ENCODE assay signal across 1 cellular context in the genomic region with DNA sequence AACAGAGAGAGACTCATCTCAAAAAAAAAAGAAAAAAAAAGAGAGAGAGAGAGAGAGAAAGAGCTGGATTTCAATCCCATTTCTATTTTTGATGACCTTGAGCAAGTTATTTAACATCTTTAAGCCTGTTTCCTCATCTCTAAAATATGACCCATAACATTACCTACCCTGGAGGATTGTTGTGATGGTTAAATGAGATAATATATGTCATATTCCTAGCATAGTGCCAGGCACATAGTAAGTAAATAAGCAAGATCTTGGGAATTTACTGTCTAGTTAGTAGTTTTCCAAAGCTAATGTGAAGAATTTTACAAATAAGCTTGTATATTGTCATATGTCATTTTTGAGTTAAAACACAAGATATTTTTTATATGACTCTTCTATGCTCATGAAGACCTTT.
TF ChIP-seq lines count a peak whose summit lies in the region.

No MANE protein-coding gene starts in this region.

TF ChIP-seq in A549, 52 proteins besides CTCF, POLR2A, EP300 and RAD21 (continued from another document):
- TF ChIP-seq, protein P1, sequence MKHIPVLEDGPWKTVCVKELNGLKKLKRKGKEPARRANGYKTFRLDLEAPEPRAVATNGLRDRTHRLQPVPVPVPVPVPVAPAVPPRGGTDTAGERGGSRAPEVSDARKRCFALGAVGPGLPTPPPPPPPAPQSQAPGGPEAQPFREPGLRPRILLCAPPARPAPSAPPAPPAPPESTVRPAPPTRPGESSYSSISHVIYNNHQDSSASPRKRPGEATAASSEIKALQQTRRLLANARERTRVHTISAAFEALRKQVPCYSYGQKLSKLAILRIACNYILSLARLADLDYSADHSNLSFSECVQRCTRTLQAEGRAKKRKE (CRISPR knock-in tag; IDR thresholded peaks at IDR 0.05; ENCODE audit: low read depth) = no peak
- TF ChIP-seq HEYL (CRISPR knock-in tag; IDR thresholded peaks at IDR 0.05) (no peak), HDAC2 (IDR thresholded peaks at IDR 0.05) (no peak), CEBPB (IDR thresholded peaks at IDR 0.05) (no peak), FOSB (CRISPR knock-in tag; IDR thresholded peaks at IDR 0.05) (no peak), FOSL2 (IDR thresholded peaks at IDR 0.05) (no peak), FOSL2 (CRISPR knock-in tag; IDR thresholded peaks at IDR 0.05) (no peak), JUNB (IDR thresholded peaks at IDR 0.05) (no peak), HOXA7 (CRISPR knock-in tag; IDR thresholded peaks at IDR 0.05) (no peak), KDM5A (IDR thresholded peaks at IDR 0.05) (no peak), ZFP36 (IDR thresholded peaks at IDR 0.05; ENCODE audit: borderline replicate concordance, partially characterized antibody) (no peak), MAZ (IDR thresholded peaks at IDR 0.05; ENCODE audit: borderline replicate concordance, low read depth, low read length) (no peak)
